In genomic region chr6:32843979-32844838, GRCh38 we compare ENCODE assay signal across 1 cellular context.
TF ChIP-seq lines count a peak whose summit lies in the region.

Gene PSMB8 (minus strand): TSS chr6:32844047. CDS start chr6:32843996, 51 bp downstream.

TF ChIP-seq in K562, 482 proteins besides CTCF, POLR2A, EP300 and RAD21 (continued from another document and continues in another):
- TF ChIP-seq, protein P1, sequence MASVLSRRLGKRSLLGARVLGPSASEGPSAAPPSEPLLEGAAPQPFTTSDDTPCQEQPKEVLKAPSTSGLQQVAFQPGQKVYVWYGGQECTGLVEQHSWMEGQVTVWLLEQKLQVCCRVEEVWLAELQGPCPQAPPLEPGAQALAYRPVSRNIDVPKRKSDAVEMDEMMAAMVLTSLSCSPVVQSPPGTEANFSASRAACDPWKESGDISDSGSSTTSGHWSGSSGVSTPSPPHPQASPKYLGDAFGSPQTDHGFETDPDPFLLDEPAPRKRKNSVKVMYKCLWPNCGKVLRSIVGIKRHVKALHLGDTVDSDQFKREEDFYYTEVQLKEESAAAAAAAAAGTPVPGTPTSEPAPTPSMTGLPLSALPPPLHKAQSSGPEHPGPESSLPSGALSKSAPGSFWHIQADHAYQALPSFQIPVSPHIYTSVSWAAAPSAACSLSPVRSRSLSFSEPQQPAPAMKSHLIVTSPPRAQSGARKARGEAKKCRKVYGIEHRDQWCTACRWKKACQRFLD (CRISPR knock-in tag; IDR thresholded peaks at IDR 0.05): no peak
- TF ChIP-seq CREM (IDR thresholded peaks at IDR 0.05; ENCODE audit: low read depth) (peak; percentile 98), CEBPB (tag; IDR thresholded peaks at IDR 0.05) (no peak), ZBTB8A (IDR thresholded peaks at IDR 0.05; ENCODE audit: partially characterized antibody) (no peak), POLR2G (IDR thresholded peaks at IDR 0.05; ENCODE audit: low read depth, low read length) (no peak), ILK (tag; IDR thresholded peaks at IDR 0.05; ENCODE audit: borderline replicate concordance, low read depth) (no peak), ZBTB17 (CRISPR knock-in tag; IDR thresholded peaks at IDR 0.05) (no peak), PHB2 (IDR thresholded peaks at IDR 0.05; ENCODE audit: low read depth) (no peak), DNMT1 (IDR thresholded peaks at IDR 0.05) (no peak), XRCC5 (IDR thresholded peaks at IDR 0.05; ENCODE audit: low read depth, low read length) (0 out of 2 replicates have a peak, but pooled peaks have one; percentile 13), VEZF1 (CRISPR knock-in tag; IDR thresholded peaks at IDR 0.05) (peak; percentile 34; the same call in 1 of the 2 replicates), CREB1 (IDR thresholded peaks at IDR 0.05) (peak; percentile 89), CREB1 (CRISPR knock-in tag; IDR thresholded peaks at IDR 0.05) (peak; percentile 95), KLF13 (tag; IDR thresholded peaks at IDR 0.05; ENCODE audit: borderline replicate concordance, low read depth) (no peak), ZNF766 (CRISPR knock-in tag; conservative IDR thresholded peaks at IDR 0.05) (no peak), IRF1 (CRISPR knock-in tag; IDR thresholded peaks at IDR 0.05; ENCODE audit: borderline replicate concordance) (no peak), ZNF140 (CRISPR knock-in tag; IDR thresholded peaks at IDR 0.05) (no peak), SPI1 (IDR thresholded peaks at IDR 0.05; ENCODE audit: borderline replicate concordance, low read depth, low read length) (0 out of 2 replicates have a peak, but pooled peaks have one; percentile 49), NCOA2 (IDR thresholded peaks at IDR 0.05; ENCODE audit: partially characterized antibody in 2 of 2) (no peak), HDAC1 (IDR thresholded peaks at IDR 0.05) (no peak), ZNF324 (CRISPR knock-in tag; IDR thresholded peaks at IDR 0.05) (no peak), ZNF609 (CRISPR knock-in tag; IDR thresholded peaks at IDR 0.05; ENCODE audit: borderline replicate concordance) (no peak), HLTF (IDR thresholded peaks at IDR 0.05) (no peak), HMGXB4 (CRISPR knock-in tag; IDR thresholded peaks at IDR 0.05) (no peak), FOXK1 (CRISPR knock-in tag; IDR thresholded peaks at IDR 0.05; ENCODE audit: borderline replicate concordance) (no peak), E2F5 (CRISPR knock-in tag; IDR thresholded peaks at IDR 0.05) (no peak), POLR2AphosphoS2 (IDR thresholded peaks at IDR 0.05; ENCODE audit: low read length) (no peak), ZNF436 (CRISPR knock-in tag; IDR thresholded peaks at IDR 0.05) (no peak), EZH2 (IDR thresholded peaks at IDR 0.05; ENCODE audit: borderline replicate concordance, low read depth, low read length) (no peak), EHMT2 (IDR thresholded peaks at IDR 0.05) (no peak), E2F1 (CRISPR knock-in tag; IDR thresholded peaks at IDR 0.05) (no peak), ZNF785 (CRISPR knock-in tag; IDR thresholded peaks at IDR 0.05) (no peak), RBFOX2 (IDR thresholded peaks at IDR 0.05; ENCODE audit: low read depth, low read length) (peak; percentile 33; the same call in 1 of the 2 replicates), MAZ (CRISPR knock-in tag; conservative IDR thresholded peaks at IDR 0.05 in 1 of 2, IDR thresholded peaks at IDR 0.05 in 1 of 2) (peak in 1 of 2 experiments; percentile 41; a peak in 1 of 4 replicates), FOXJ3 (CRISPR knock-in tag; IDR thresholded peaks at IDR 0.05) (no peak), ZBTB7A (IDR thresholded peaks at IDR 0.05; ENCODE audit: borderline replicate concordance, control insufficient read depth, low read depth, low read length) (no peak), ZNF717 (CRISPR knock-in tag; IDR thresholded peaks at IDR 0.05) (no peak), GTF2F1 (IDR thresholded peaks at IDR 0.05; ENCODE audit: low read depth, low read length) (peak; percentile 92; the same call in 1 of the 2 replicates), BCOR (IDR thresholded peaks at IDR 0.05) (no peak), EWSR1 (IDR thresholded peaks at IDR 0.05; ENCODE audit: borderline replicate concordance, low read depth, partially characterized antibody) (no peak), ZSCAN29 (IDR thresholded peaks at IDR 0.05) (no peak), BHLHE40 (IDR thresholded peaks at IDR 0.05; ENCODE audit: low read length) (0 out of 2 replicates have a peak, but pooled peaks have one; percentile 59)
- TF ChIP-seq, protein P2, sequence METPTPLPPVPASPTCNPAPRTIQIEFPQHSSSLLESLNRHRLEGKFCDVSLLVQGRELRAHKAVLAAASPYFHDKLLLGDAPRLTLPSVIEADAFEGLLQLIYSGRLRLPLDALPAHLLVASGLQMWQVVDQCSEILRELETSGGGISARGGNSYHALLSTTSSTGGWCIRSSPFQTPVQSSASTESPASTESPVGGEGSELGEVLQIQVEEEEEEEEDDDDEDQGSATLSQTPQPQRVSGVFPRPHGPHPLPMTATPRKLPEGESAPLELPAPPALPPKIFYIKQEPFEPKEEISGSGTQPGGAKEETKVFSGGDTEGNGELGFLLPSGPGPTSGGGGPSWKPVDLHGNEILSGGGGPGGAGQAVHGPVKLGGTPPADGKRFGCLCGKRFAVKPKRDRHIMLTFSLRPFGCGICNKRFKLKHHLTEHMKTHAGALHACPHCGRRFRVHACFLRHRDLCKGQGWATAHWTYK (CRISPR knock-in tag; IDR thresholded peaks at IDR 0.05): no peak
- TF ChIP-seq, protein P3, sequence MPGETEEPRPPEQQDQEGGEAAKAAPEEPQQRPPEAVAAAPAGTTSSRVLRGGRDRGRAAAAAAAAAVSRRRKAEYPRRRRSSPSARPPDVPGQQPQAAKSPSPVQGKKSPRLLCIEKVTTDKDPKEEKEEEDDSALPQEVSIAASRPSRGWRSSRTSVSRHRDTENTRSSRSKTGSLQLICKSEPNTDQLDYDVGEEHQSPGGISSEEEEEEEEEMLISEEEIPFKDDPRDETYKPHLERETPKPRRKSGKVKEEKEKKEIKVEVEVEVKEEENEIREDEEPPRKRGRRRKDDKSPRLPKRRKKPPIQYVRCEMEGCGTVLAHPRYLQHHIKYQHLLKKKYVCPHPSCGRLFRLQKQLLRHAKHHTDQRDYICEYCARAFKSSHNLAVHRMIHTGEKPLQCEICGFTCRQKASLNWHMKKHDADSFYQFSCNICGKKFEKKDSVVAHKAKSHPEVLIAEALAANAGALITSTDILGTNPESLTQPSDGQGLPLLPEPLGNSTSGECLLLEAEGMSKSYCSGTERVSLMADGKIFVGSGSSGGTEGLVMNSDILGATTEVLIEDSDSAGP (CRISPR knock-in tag; IDR thresholded peaks at IDR 0.05): no peak
- TF ChIP-seq, protein P4, sequence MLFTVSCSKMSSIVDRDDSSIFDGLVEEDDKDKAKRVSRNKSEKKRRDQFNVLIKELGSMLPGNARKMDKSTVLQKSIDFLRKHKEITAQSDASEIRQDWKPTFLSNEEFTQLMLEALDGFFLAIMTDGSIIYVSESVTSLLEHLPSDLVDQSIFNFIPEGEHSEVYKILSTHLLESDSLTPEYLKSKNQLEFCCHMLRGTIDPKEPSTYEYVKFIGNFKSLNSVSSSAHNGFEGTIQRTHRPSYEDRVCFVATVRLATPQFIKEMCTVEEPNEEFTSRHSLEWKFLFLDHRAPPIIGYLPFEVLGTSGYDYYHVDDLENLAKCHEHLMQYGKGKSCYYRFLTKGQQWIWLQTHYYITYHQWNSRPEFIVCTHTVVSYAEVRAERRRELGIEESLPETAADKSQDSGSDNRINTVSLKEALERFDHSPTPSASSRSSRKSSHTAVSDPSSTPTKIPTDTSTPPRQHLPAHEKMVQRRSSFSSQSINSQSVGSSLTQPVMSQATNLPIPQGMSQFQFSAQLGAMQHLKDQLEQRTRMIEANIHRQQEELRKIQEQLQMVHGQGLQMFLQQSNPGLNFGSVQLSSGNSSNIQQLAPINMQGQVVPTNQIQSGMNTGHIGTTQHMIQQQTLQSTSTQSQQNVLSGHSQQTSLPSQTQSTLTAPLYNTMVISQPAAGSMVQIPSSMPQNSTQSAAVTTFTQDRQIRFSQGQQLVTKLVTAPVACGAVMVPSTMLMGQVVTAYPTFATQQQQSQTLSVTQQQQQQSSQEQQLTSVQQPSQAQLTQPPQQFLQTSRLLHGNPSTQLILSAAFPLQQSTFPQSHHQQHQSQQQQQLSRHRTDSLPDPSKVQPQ (CRISPR knock-in tag; IDR thresholded peaks at IDR 0.05; ENCODE audit: borderline replicate concordance): no peak
- TF ChIP-seq, protein P5, sequence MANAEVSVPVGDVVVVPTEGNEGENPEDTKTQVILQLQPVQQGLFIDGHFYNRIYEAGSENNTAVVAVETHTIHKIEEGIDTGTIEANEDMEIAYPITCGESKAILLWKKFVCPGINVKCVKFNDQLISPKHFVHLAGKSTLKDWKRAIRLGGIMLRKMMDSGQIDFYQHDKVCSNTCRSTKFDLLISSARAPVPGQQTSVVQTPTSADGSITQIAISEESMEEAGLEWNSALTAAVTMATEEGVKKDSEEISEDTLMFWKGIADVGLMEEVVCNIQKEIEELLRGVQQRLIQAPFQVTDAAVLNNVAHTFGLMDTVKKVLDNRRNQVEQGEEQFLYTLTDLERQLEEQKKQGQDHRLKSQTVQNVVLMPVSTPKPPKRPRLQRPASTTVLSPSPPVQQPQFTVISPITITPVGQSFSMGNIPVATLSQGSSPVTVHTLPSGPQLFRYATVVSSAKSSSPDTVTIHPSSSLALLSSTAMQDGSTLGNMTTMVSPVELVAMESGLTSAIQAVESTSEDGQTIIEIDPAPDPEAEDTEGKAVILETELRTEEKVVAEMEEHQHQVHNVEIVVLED (CRISPR knock-in tag; IDR thresholded peaks at IDR 0.05): no peak
